In the genomic region with DNA sequence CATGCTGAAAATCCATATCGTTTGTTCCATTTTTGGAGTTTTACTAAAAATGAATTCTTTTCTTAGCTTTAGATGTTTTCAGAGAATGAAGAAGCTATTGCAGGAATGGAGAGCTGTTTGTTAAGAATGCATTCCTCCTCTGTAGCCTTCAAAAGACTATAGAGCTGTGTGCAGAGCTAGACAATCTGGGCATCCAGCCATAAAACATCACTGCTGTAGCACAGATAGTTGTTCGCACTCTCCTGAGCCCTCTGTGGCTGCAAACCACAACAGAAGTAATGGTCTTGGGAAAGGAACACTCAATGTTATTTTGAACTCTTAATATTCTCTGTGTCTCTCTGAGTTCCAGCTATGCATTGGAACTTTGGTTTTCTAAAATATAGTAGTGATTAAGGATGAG, we compare ENCODE assay signal across 8 cellular contexts. TPM values are rescaled to one million over a fixed set of nuclear protein-coding genes. Genes with fewer than 3 reads are reported as not detected.
DNase-seq lines count a peak whose midpoint lies in the region; ATAC-seq lines count a peak whose summit lies in the region.

No MANE protein-coding gene starts in this region.

- H3K36me3 ChIP-seq in SJSA1 (no peaks in the 10 kb centered on the region; the same call in 1 of the 2 replicates), muscle layer of duodenum (ENCODE audit: control insufficient read depth in 1 of 2, insufficient read depth in 2 of 2, low read length in 2 of 2) (no peaks in the 10 kb centered on the region)

- H3K9me3 ChIP-seq in SJSA1 (replicated peaks) (peaks cover 10% of the 10 kb centered on the region; the same call in 1 of the 2 replicates), muscle layer of duodenum (ENCODE audit: control insufficient read depth in 1 of 2, low read length in 2 of 2) (no peaks in the 10 kb centered on the region)

- H3K27me3 ChIP-seq in SJSA1 (replicated peaks) (no peaks in the 10 kb centered on the region), muscle layer of duodenum (ENCODE audit: low read depth, low read length) (peaks cover 5% of the 10 kb centered on the region)

- H3K4me3 ChIP-seq in SJSA1 (no peak overlapping the region), muscle layer of duodenum (ENCODE audit: low read depth in 1 of 2, low read length in 2 of 2) (no peak overlapping the region)

- H3K4me1 ChIP-seq in SJSA1 (replicated peaks) (peaks cover 19% of the 10 kb centered on the region), muscle layer of duodenum (ENCODE audit: control insufficient read depth in 1 of 2, insufficient read depth in 2 of 2, low read length in 2 of 2) (peaks cover 6 to 56% of the 10 kb centered on the region in 2 donors)

- no peak overlapping the region for H3K27ac ChIP-seq in SJSA1
- H3K27ac ChIP-seq in muscle layer of duodenum (ENCODE audit: low read length), result peak overlapping the region; percentile 18

- DNase-seq in stimulated activated CD4-positive, alpha-beta T cell treated with anti-CD3 and anti-CD28 coated beads, Interleukin-2, amount 100 ng/mL, for 4 hours (ENCODE audit: low read depth), result peak; percentile 14
- DNase-seq in stimulated activated CD4-positive, alpha-beta T cell treated with anti-CD3 and anti-CD28 coated beads, Interleukin-2, amount 100 ng/mL, for 48 hours, result no peak
- DNase-seq in SJSA1 (ENCODE audit: low read depth in 1 of 2, low spot score in 2 of 2), result peak; percentile 70 to 80
- DNase-seq in central memory CD4-positive, alpha-beta T cell, result peak; percentile 68

- no peak for ATAC-seq in HG02642 (IDR thresholded peaks at IDR 0.05; ENCODE audit: poor library complexity, unreplicated experiment)
- ATAC-seq in GM18861 (IDR thresholded peaks at IDR 0.05; ENCODE audit: unreplicated experiment), result no peak
- ATAC-seq in GM21515 (IDR thresholded peaks at IDR 0.05; ENCODE audit: unreplicated experiment), result no peak

RNA-seq across cellular contexts. Expression of a gene that starts 4.9 kb away (rescaled TPM):
- total RNA-seq in SJSA1 (2014; rRNA removed; shearing (Covaris generic)), result 4.6 and 9.6 TPM in 2 replicates

Comparison
In these comparisons a context has a peak if more than half of its experiments do, and no peak if none do; other contexts are left out.
1. DNase-seq: peak in stimulated activated CD4-positive, alpha-beta T cell treated with anti-CD3 and anti-CD28 coated beads, Interleukin-2, amount 100 ng/mL, for 4 hours (single experiment), SJSA1 (2 of 2) and central memory CD4-positive, alpha-beta T cell (single experiment); none in stimulated activated CD4-positive, alpha-beta T cell treated with anti-CD3 and anti-CD28 coated beads, Interleukin-2, amount 100 ng/mL, for 48 hours (0 of 2).